14 cellular contexts compared by ENCODE assay signal in genomic region chr9:93465853-93466252, GRCh38. TPM values are rescaled to one million over a fixed set of nuclear protein-coding genes. Genes with fewer than 3 reads are reported as not detected.
DNase-seq lines count a peak whose midpoint lies in the region; ATAC-seq and TF ChIP-seq lines count a peak whose summit lies in the region.
"Had no signal": no experiment of that assay in that cellular context is flagged by ENCODE, and none has a peak within 500 bp of the region (broad histone marks: within the 10 kb centered on the region; RNA-seq: fewer than 3 reads in every experiment).

No MANE protein-coding gene starts in this region.

- peak overlapping the region; percentile 67 for H3K4me3 ChIP-seq in CD4-positive, CD25-positive, alpha-beta regulatory T cell (ENCODE audit: low read depth, low read length)
- H3K4me3 ChIP-seq in body of pancreas = no peak overlapping the region
- no peak overlapping the region for H3K4me3 ChIP-seq in neuronal stem cell (ENCODE audit: low read length in 2 of 2)
- H3K4me3 ChIP-seq: neural progenitor cell had no signal

- H3K79me1 ChIP-seq in H9 (ENCODE audit: insufficient read depth, low read depth, low read length, poor library complexity, severe bottlenecking) (peaks cover 10% of the 10 kb centered on the region), neuronal stem cell (ENCODE audit: low read depth, low read length) (no peaks in the 10 kb centered on the region)

- no peak overlapping the region for H2BK20ac ChIP-seq in H9 (ENCODE audit: low read depth, low read length, poor library complexity, severe bottlenecking)

- H3T11ph ChIP-seq in H9 (ENCODE audit: low read length) = no peak overlapping the region

- no peaks in the 10 kb centered on the region for H3K27me3 Mint-ChIP-seq in CD4-positive, CD25-positive, alpha-beta regulatory T cell
- H3K27me3 Mint-ChIP-seq in H9 (ENCODE audit: low read depth) (no peaks in the 10 kb centered on the region), naive B cell (no peaks in the 10 kb centered on the region)

- no peak overlapping the region for H2BK120ac ChIP-seq in H9 (ENCODE audit: low read depth, low read length, poor library complexity, severe bottlenecking)
- H2BK120ac ChIP-seq in neuronal stem cell (ENCODE audit: low read depth, low read length) = no peak overlapping the region

- H3K23ac ChIP-seq in H9 (ENCODE audit: insufficient read length, low read depth, low read length) (no peak overlapping the region), neuronal stem cell (ENCODE audit: low read depth, low read length, poor library complexity) (no peak overlapping the region)

- no peak overlapping the region for H3K14ac ChIP-seq in H9 (ENCODE audit: insufficient read depth, low read length)
- H3K14ac ChIP-seq in neuronal stem cell (ENCODE audit: low read length) = no peak overlapping the region

- H3K79me2 ChIP-seq in H9 (ENCODE audit: insufficient read depth, low read length) = peaks cover 38% of the 10 kb centered on the region

- H2BK5ac ChIP-seq in H9 (ENCODE audit: insufficient read length, low read length) = no peak overlapping the region
- no peak overlapping the region for H2BK5ac ChIP-seq in neuronal stem cell (ENCODE audit: low read length)

- peaks cover 12% of the 10 kb centered on the region for H3K36me3 Mint-ChIP-seq in CD4-positive, CD25-positive, alpha-beta regulatory T cell
- H3K36me3 Mint-ChIP-seq in H9 (ENCODE audit: insufficient read depth in 1 of 3, low read depth in 3 of 3) = peaks cover 2 to 8% (median 2%) of the 10 kb centered on the region in 3 experiments; a peak in 4 of 7 replicates
- peaks cover 0 to 7% of the 10 kb centered on the region in 2 donors for H3K36me3 Mint-ChIP-seq in naive B cell

- H2BK12ac ChIP-seq in H9 (ENCODE audit: insufficient read length, low read depth, low read length) = no peak overlapping the region
- H2BK12ac ChIP-seq in neuronal stem cell (ENCODE audit: low read length) = no peak overlapping the region

- peaks cover 68% of the 10 kb centered on the region for H3K4me1 ChIP-seq in CD4-positive, CD25-positive, alpha-beta regulatory T cell (ENCODE audit: control insufficient read depth, insufficient read depth, low read length, poor library complexity, severe bottlenecking)
- H3K4me1 ChIP-seq in H9 (ENCODE audit: insufficient read depth, low read length) (peaks cover 21% of the 10 kb centered on the region), body of pancreas (peaks cover 78% of the 10 kb centered on the region), neuronal stem cell (ENCODE audit: control insufficient read depth in 2 of 2, insufficient read depth in 1 of 2, low read depth in 1 of 2, low read length in 2 of 2) (peaks cover 6 to 9% of the 10 kb centered on the region in 2 donors)

- H3K4me2 ChIP-seq in H9 (ENCODE audit: insufficient read depth, insufficient read length, low read length) = no peak overlapping the region
- no peak overlapping the region for H3K4me2 ChIP-seq in neuronal stem cell (ENCODE audit: insufficient read depth, low read length, poor library complexity, severe bottlenecking)
- H3K4me2 ChIP-seq: neural progenitor cell had no signal

- H3K27me3 ChIP-seq in CD4-positive, CD25-positive, alpha-beta regulatory T cell (ENCODE audit: control insufficient read depth, insufficient read depth, low read length) = no peaks in the 10 kb centered on the region
- no peaks in the 10 kb centered on the region for H3K27me3 ChIP-seq in H9 (ENCODE audit: insufficient read depth, low read length)
- H3K27me3 ChIP-seq in body of pancreas = no peaks in the 10 kb centered on the region
- H3K27me3 ChIP-seq in neuronal stem cell (ENCODE audit: control insufficient read depth in 3 of 3, insufficient read depth in 3 of 3, low read depth in 1 of 3, low read length in 3 of 3) = no peaks in the 10 kb centered on the region
- H3K27me3 ChIP-seq: neural progenitor cell had no signal

- H3K9ac ChIP-seq in H9 (ENCODE audit: extremely low read depth, insufficient read length, low read length) (no peak overlapping the region), neuronal stem cell (ENCODE audit: low read depth, low read length, poor library complexity) (no peak overlapping the region)
- H3K9ac ChIP-seq: neural progenitor cell had no signal

- TF ChIP-seq CTCF in H9 (conservative IDR thresholded peaks at IDR 0.05) (no peak), body of pancreas (IDR thresholded peaks at IDR 0.05) (no peak)

- peak overlapping the region in 3 of 4 donors; percentile 29 to 72 (median 54) for H3K4me3 Mint-ChIP-seq in CD4-positive, CD25-positive, alpha-beta regulatory T cell
- no peak overlapping the region; a peak in 1 of 5 replicates for H3K4me3 Mint-ChIP-seq in H9
- peak overlapping the region in 7 of 8 donors; percentile 43 to 79 (median 51) for H3K4me3 Mint-ChIP-seq in naive B cell
- H3K4me3 Mint-ChIP-seq: neural progenitor cell had no signal

- peaks cover 66 to 93% (median 82%) of the 10 kb centered on the region in 4 donors for H3K4me1 Mint-ChIP-seq in CD4-positive, CD25-positive, alpha-beta regulatory T cell
- H3K4me1 Mint-ChIP-seq in H9 (peaks cover 66 to 76% of the 10 kb centered on the region in 2 experiments), naive B cell (peaks cover 63 to 81% (median 79%) of the 10 kb centered on the region in 3 donors)

- H4K5ac ChIP-seq in H9 (ENCODE audit: insufficient read length, low read depth, low read length) = no peak overlapping the region

- no peak overlapping the region for H3K56ac ChIP-seq in H9 (ENCODE audit: insufficient read length, low read depth, low read length)

- no peak overlapping the region for H3K27ac ChIP-seq in CD4-positive, CD25-positive, alpha-beta regulatory T cell (ENCODE audit: insufficient read depth, low read length, poor library complexity, severe bottlenecking)
- H3K27ac ChIP-seq in H9 (ENCODE audit: insufficient read length, low read depth, low read length) (no peak overlapping the region), body of pancreas (peak overlapping the region; percentile 6 to 64 (median 43)), neuronal stem cell (replicated peaks; ENCODE audit: low read length) (no peak overlapping the region)
- H3K27ac ChIP-seq: neural progenitor cell had no signal

- H4K91ac ChIP-seq in H9 (ENCODE audit: insufficient read length, low read depth, low read length) (no peak overlapping the region), neuronal stem cell (ENCODE audit: low read depth, low read length, poor library complexity) (no peak overlapping the region)

- peak overlapping the region; percentile 74 to 92 (median 90) for H3K27ac Mint-ChIP-seq in CD4-positive, CD25-positive, alpha-beta regulatory T cell
- H3K27ac Mint-ChIP-seq in H9 = peak overlapping the region in 2 of 3 experiments; percentile 5 to 58; a peak in 3 of 7 replicates
- peak overlapping the region in 5 of 6 donors; percentile 26 to 98 (median 88) for H3K27ac Mint-ChIP-seq in naive B cell
- H3K27ac Mint-ChIP-seq: neural progenitor cell had no signal

- no peaks in the 10 kb centered on the region for H3K9me3 Mint-ChIP-seq in CD4-positive, CD25-positive, alpha-beta regulatory T cell
- no peaks in the 10 kb centered on the region for H3K9me3 Mint-ChIP-seq in H9
- no peaks in the 10 kb centered on the region for H3K9me3 Mint-ChIP-seq in naive B cell
- H3K9me3 Mint-ChIP-seq: neural progenitor cell had no signal

- TF ChIP-seq POLR2A in body of pancreas (IDR thresholded peaks at IDR 0.05) = no peak

- H3K4ac ChIP-seq in H9 (ENCODE audit: low read depth, low read length) (no peak overlapping the region), neuronal stem cell (ENCODE audit: low read length) (no peak overlapping the region)

- H3K9me3 ChIP-seq in CD4-positive, CD25-positive, alpha-beta regulatory T cell (ENCODE audit: control insufficient read depth in 2 of 2, low read length in 2 of 2) = no peaks in the 10 kb centered on the region
- no peaks in the 10 kb centered on the region for H3K9me3 ChIP-seq in H9 (ENCODE audit: control insufficient read depth, low read depth, low read length)
- H3K9me3 ChIP-seq in body of pancreas = no peaks in the 10 kb centered on the region
- H3K9me3 ChIP-seq in neuronal stem cell (replicated peaks in 1 of 2; ENCODE audit: control insufficient read depth in 2 of 2, insufficient read depth in 1 of 2, low read depth in 1 of 2, low read length in 2 of 2) = no peaks in the 10 kb centered on the region

- no peaks in the 10 kb centered on the region for H4K20me1 ChIP-seq in H9 (ENCODE audit: control insufficient read depth, insufficient read depth, insufficient read length)

- no peaks in the 10 kb centered on the region for H3K36me3 ChIP-seq in CD4-positive, CD25-positive, alpha-beta regulatory T cell (ENCODE audit: control insufficient read depth, insufficient read depth, low read length)
- H3K36me3 ChIP-seq in body of pancreas (replicated peaks in 1 of 2; ENCODE audit: insufficient read depth in 1 of 2, low read depth in 2 of 2) = no peaks in the 10 kb centered on the region
- H3K36me3 ChIP-seq in neuronal stem cell (replicated peaks in 1 of 2; ENCODE audit: control insufficient read depth in 2 of 2, insufficient read depth in 2 of 2, low read length in 2 of 2) = peaks cover 0 to 2% of the 10 kb centered on the region in 2 donors
- H3K36me3 ChIP-seq: neural progenitor cell had no signal

- no peak overlapping the region for H4K8ac ChIP-seq in H9 (replicated peaks; ENCODE audit: insufficient read length, low read depth, low read length)
- no peak overlapping the region for H4K8ac ChIP-seq in neuronal stem cell (ENCODE audit: low read depth, low read length)

- H2AK5ac ChIP-seq in H9 (ENCODE audit: insufficient read length, low read length) (no peak overlapping the region), neuronal stem cell (ENCODE audit: low read depth, low read length) (no peak overlapping the region)

- intact Hi-C loops in body of pancreas (cut with DNase I) = no loop called here

- H3K23me2 ChIP-seq in H9 (ENCODE audit: insufficient read length, low read depth, low read length, poor library complexity, severe bottlenecking) = no peaks in the 10 kb centered on the region

- H2BK15ac ChIP-seq in H9 (ENCODE audit: low read depth, low read length) (no peak overlapping the region), neuronal stem cell (ENCODE audit: low read length) (no peak overlapping the region)

- H2AFZ ChIP-seq in H9 (ENCODE audit: low read length) (no peak overlapping the region), neuronal stem cell (ENCODE audit: low read length) (no peak overlapping the region)
- H2AFZ ChIP-seq: neural progenitor cell had no signal

- ATAC-seq in CD4-positive, CD25-positive, alpha-beta regulatory T cell (ENCODE audit: low read depth in 2 of 2) = no peak
- ATAC-seq in body of pancreas (peak; percentile 74), naive B cell (ENCODE audit: low read depth in 2 of 2) (no peak), HG03175 (IDR thresholded peaks at IDR 0.05; ENCODE audit: unreplicated experiment) (no peak), HG03280 (IDR thresholded peaks at IDR 0.05; ENCODE audit: unreplicated experiment) (no peak)

- no CpG with 5 or more reads among the region's 6 CpGs for WGBS in H9 (ENCODE audit: extremely low coverage, insufficient read length, low lambda C conversion rate)
- WGBS in body of pancreas, 2 donors = 24 to 37% methylated on average over 6 of the region's 6 CpGs
- no CpG with 5 or more reads among the region's 6 CpGs for WGBS in neuronal stem cell (ENCODE audit: extremely low coverage in 2 of 2, insufficient read length in 2 of 2, insufficient replicate concordance in 1 of 2), 2 donors

- H3K18ac ChIP-seq in H9 (ENCODE audit: insufficient read length, low read depth, low read length) = no peak overlapping the region
- no peak overlapping the region for H3K18ac ChIP-seq in neuronal stem cell (ENCODE audit: low read length)

- DNase-seq in CD4-positive, CD25-positive, alpha-beta regulatory T cell = no peak
- DNase-seq in H9 (no peak), body of pancreas (peak; percentile 38 to 63 (median 50)), naive B cell (no peak), neuronal stem cell (ENCODE audit: low spot score) (no peak), LoVo (ENCODE audit: low spot score) (no peak)
- DNase-seq: activated CD4-positive, CD25-positive, alpha-beta regulatory T cell treated with anti-CD3 and anti-CD28 coated beads, Interleukin-2, amount 50 U/mL, for 72 hours; activated naive CD4-positive, alpha-beta T cell; HCEC 1CT; MM.1S; NK-92 treated with Interleukin-12 subunit alpha and Interleukin-12 subunit beta, amount 100 ng/mL, for 24 hours had no signal

RNA-seq across cellular contexts. Expression of gene FAM120AOS, which starts 12.5 kb away (rescaled TPM):
- 45.7 TPM for total RNA-seq in CD4-positive, CD25-positive, alpha-beta regulatory T cell
- polyA plus RNA-seq in CD4-positive, CD25-positive, alpha-beta regulatory T cell = 10 to 100 TPM; 50.2 to 64.3 (median 56.5) TPM
- total RNA-seq in H9 (2021) = 53.6 and 53.7 TPM in 2 replicates
- 10 to 100 TPM; 35.0 to 44.5 TPM for total RNA-seq in body of pancreas
- polyA plus RNA-seq in naive B cell (ENCODE audit: low read depth in 6 of 6) = 10 to 100 TPM; 54.8 to 85.9 (median 68.0) TPM
- 28.8 TPM for polyA plus RNA-seq in neuronal stem cell (2013, experiment 1 of 2)
- 29.5 TPM for polyA plus RNA-seq in neuronal stem cell (2013, experiment 2 of 2)

RNA-seq across cellular contexts. Expression of gene FAM120A, which starts 14.4 kb away (rescaled TPM):
- 95.7 TPM for total RNA-seq in CD4-positive, CD25-positive, alpha-beta regulatory T cell
- polyA plus RNA-seq in CD4-positive, CD25-positive, alpha-beta regulatory T cell = 10 to 100 TPM; 11.3 to 14.3 (median 12.1) TPM
- total RNA-seq in H9 (2021) (57.3 and 57.7 TPM in 2 replicates), body of pancreas (10 to 100 TPM; 56.8 to 77.5 TPM)
- polyA plus RNA-seq in naive B cell (ENCODE audit: low read depth in 6 of 6) = 10 to 100 TPM in 3 of 6 donors, 1 to 10 TPM in 3; 6.8 to 16.7 (median 11.0) TPM
- 24.0 TPM for polyA plus RNA-seq in neuronal stem cell (2013, experiment 1 of 2)
- polyA plus RNA-seq in neuronal stem cell (2013, experiment 2 of 2) = 23.7 TPM

Comparison
In these comparisons a context has a peak if more than half of its experiments do, and no peak if none do; other contexts are left out.
1. DNase-seq: peak in body of pancreas (4 of 4); none in CD4-positive, CD25-positive, alpha-beta regulatory T cell (0 of 3), H9 (single experiment), naive B cell (single experiment), neuronal stem cell (single experiment) and LoVo (single experiment).
2. H3K27ac ChIP-seq: peak in body of pancreas (4 of 4); none in CD4-positive, CD25-positive, alpha-beta regulatory T cell (single experiment), H9 (single experiment) and neuronal stem cell (single experiment).
3. H3K27ac Mint-ChIP-seq: peak in every context shown above with its lines; median percentile 90 in CD4-positive, CD25-positive, alpha-beta regulatory T cell; 88 in naive B cell; 32 in H9.
4. H3K4me3 Mint-ChIP-seq: peak in CD4-positive, CD25-positive, alpha-beta regulatory T cell (3 of 4) and naive B cell (7 of 8); none in H9 (0 of 2).